ENCODE assay signal across 17 cellular contexts in genomic region chr14:50805396-50805795, GRCh38. TPM values are rescaled to one million over a fixed set of nuclear protein-coding genes. Genes with fewer than 3 reads are reported as not detected.
A peak's percentile ranks its signal among the peaks of the same experiment; 100 is the strongest.
DNase-seq lines count a peak whose midpoint lies in the region; ATAC-seq, FAIRE-seq and TF ChIP-seq lines count a peak whose summit lies in the region.
"Had no signal": no experiment of that assay in that cellular context is flagged by ENCODE, and none has a peak within 500 bp of the region (broad histone marks: within the 10 kb centered on the region; RNA-seq: fewer than 3 reads in every experiment).

No MANE protein-coding gene starts in this region.

- no peak for ATAC-seq in CD8-positive, alpha-beta T cell
- no peak for ATAC-seq in GM23338

- H3K27ac Mint-ChIP-seq in CD8-positive, alpha-beta T cell = peak overlapping the region; percentile 25
- H3K27ac Mint-ChIP-seq in HFFc6 = peak overlapping the region; percentile 87
- no peak overlapping the region for H3K27ac Mint-ChIP-seq in GM23338

- POLR2A ChIA-PET in CD8-positive, alpha-beta T cell (lab: Charles Lee) = interaction anchor here (1.5 to 4.0 kb wide), 2 partner anchors 15 to 16 kb away, joined by 5 to 15 read pairs; no protein-coding TSS in a partner anchor
- POLR2A ChIA-PET in endothelial cell of umbilical vein (lab: Charles Lee) = no interaction called here

- no TSS peak for BruUV-seq in endothelial cell of umbilical vein (replicated peaks; lab: Mats Ljungman, UMichigan)

- dilution Hi-C loops in endothelial cell of umbilical vein (cut with MboI; ENCODE audit: extremely low pct_ligation_motif_present, low sequenced_read_pairs) = no loop called here

- no peaks in the 10 kb centered on the region for H3K9me1 ChIP-seq in endothelial cell of umbilical vein (replicated peaks; ENCODE audit: control insufficient read depth, extremely low read depth, insufficient read depth, low read length)

- H3K36me3 ChIP-seq in CD8-positive, alpha-beta T cell (ENCODE audit: insufficient read depth, low read length) = peaks cover 8% of the 10 kb centered on the region
- H3K36me3 ChIP-seq in endothelial cell of umbilical vein (ENCODE audit: control insufficient read depth in 2 of 2, extremely low read depth in 1 of 2, insufficient read depth in 2 of 2, low read length in 2 of 2) = peaks cover 0 to 3% of the 10 kb centered on the region in 2 experiments
- no peaks in the 10 kb centered on the region for H3K36me3 ChIP-seq in smooth muscle cell (ENCODE audit: low read depth)
- H3K36me3 ChIP-seq in GM23338 (ENCODE audit: insufficient read depth) = no peaks in the 10 kb centered on the region

- H3K9me3 Mint-ChIP-seq in CD8-positive, alpha-beta T cell = no peaks in the 10 kb centered on the region
- no peaks in the 10 kb centered on the region for H3K9me3 Mint-ChIP-seq in HFFc6
- H3K9me3 Mint-ChIP-seq in GM23338 = no peaks in the 10 kb centered on the region

- FAIRE-seq in endothelial cell of umbilical vein (lab: Jason Lieb, UNC) = no peak

- no peaks in the 10 kb centered on the region for H4K20me1 ChIP-seq in endothelial cell of umbilical vein (replicated peaks; ENCODE audit: control insufficient read depth, extremely low read depth, insufficient read depth, low read length)
- H4K20me1 ChIP-seq in smooth muscle cell (ENCODE audit: low read depth) = no peaks in the 10 kb centered on the region
- H4K20me1 ChIP-seq in GM23338 (replicated peaks; ENCODE audit: insufficient read depth) = 0 out of 2 replicates have a peak, but pooled peaks cover 2% of the 10 kb centered on the region

- WGBS in smooth muscle cell (ENCODE audit: low lambda C conversion rate) = 97% methylated on average over 3 of the region's 3 CpGs

- H3K4me1 ChIP-seq in CD8-positive, alpha-beta T cell (ENCODE audit: insufficient read depth, low read length) = peaks cover 8% of the 10 kb centered on the region
- H3K4me1 ChIP-seq in endothelial cell of umbilical vein (ENCODE audit: control insufficient read depth, extremely low read depth, insufficient read depth, low read length) (peaks cover 46% of the 10 kb centered on the region), smooth muscle cell (ENCODE audit: low read depth) (peaks cover 4% of the 10 kb centered on the region), GM23338 (ENCODE audit: insufficient read depth) (0 out of 2 replicates have a peak, but pooled peaks cover 10% of the 10 kb centered on the region)

- no peaks in the 10 kb centered on the region for H3K27me3 ChIP-seq in CD8-positive, alpha-beta T cell (ENCODE audit: insufficient read depth, low read length)
- H3K27me3 ChIP-seq in endothelial cell of umbilical vein (ENCODE audit: control insufficient read depth in 2 of 2, insufficient read depth in 2 of 2, low read length in 2 of 2) = no peaks in the 10 kb centered on the region
- no peaks in the 10 kb centered on the region for H3K27me3 ChIP-seq in smooth muscle cell (ENCODE audit: low read depth)
- no peaks in the 10 kb centered on the region for H3K27me3 ChIP-seq in GM23338 (ENCODE audit: insufficient read depth)

- peaks cover 7% of the 10 kb centered on the region for H3F3A ChIP-seq in smooth muscle cell (ENCODE audit: low read depth)
- no peaks in the 10 kb centered on the region for H3F3A ChIP-seq in GM23338 (replicated peaks; ENCODE audit: low read depth)

- peaks cover 24% of the 10 kb centered on the region for H3K79me2 ChIP-seq in endothelial cell of umbilical vein (ENCODE audit: control insufficient read depth, insufficient read depth, low read length)
- H3K79me2 ChIP-seq in smooth muscle cell (ENCODE audit: low read depth) = no peaks in the 10 kb centered on the region
- H3K79me2 ChIP-seq in GM23338 (replicated peaks; ENCODE audit: insufficient read depth) = no peaks in the 10 kb centered on the region; the same call in 1 of the 2 replicates

- CTCF ChIA-PET in CD8-positive, alpha-beta T cell (lab: Charles Lee) = interaction anchor here (1.6 to 4.3 kb wide), 2 partner anchors 13 to 54 kb away, joined by 5 to 19 read pairs; no protein-coding TSS in a partner anchor
- CTCF ChIA-PET in endothelial cell of umbilical vein (lab: Charles Lee) = interaction anchor here (1.7 to 4.0 kb wide), 2 partner anchors 32 to 55 kb away, joined by 5 to 23 read pairs; no protein-coding TSS in a partner anchor

- H3K4me3 ChIP-seq in CD8-positive, alpha-beta T cell (ENCODE audit: low read depth, low read length) = no peak overlapping the region
- H3K4me3 ChIP-seq in endothelial cell of umbilical vein (replicated peaks in 1 of 3; ENCODE audit: insufficient read depth in 1 of 3, low read depth in 1 of 3, low read length in 3 of 3) = no peak overlapping the region
- no peak overlapping the region for H3K4me3 ChIP-seq in smooth muscle cell
- no peak overlapping the region for H3K4me3 ChIP-seq in GM23338

- no peak overlapping the region for H3K9ac ChIP-seq in endothelial cell of umbilical vein (replicated peaks; ENCODE audit: extremely low read depth, insufficient read depth, low read length)
- H3K9ac ChIP-seq in smooth muscle cell (ENCODE audit: low read depth) = no peak overlapping the region
- H3K9ac ChIP-seq: SK-N-SH had no signal

- no peaks in the 10 kb centered on the region for H3K9me2 ChIP-seq in GM23338 (ENCODE audit: insufficient read depth)
- H3K9me2 ChIP-seq: SK-N-SH had no signal

- peaks cover 74% of the 10 kb centered on the region for H3K4me1 Mint-ChIP-seq in CD8-positive, alpha-beta T cell (ENCODE audit: low read depth)
- H3K4me1 Mint-ChIP-seq in HFFc6 (ENCODE audit: low read depth) (peaks cover 61% of the 10 kb centered on the region), GM23338 (peaks cover 6% of the 10 kb centered on the region)

- DNase-seq in CD8-positive, alpha-beta T cell = no peak
- DNase-seq in HFFc6 = no peak
- DNase-seq in endothelial cell of umbilical vein (ENCODE audit: low read depth, low spot score) = no peak
- DNase-seq in smooth muscle cell (lab: John Stamatoyannopoulos, UW; ENCODE audit: unreplicated experiment) = no peak
- no peak for DNase-seq in GM23338 (ENCODE audit: low spot score)
- DNase-seq in posterior vena cava (ENCODE audit: low spot score) = no peak
- no peak for DNase-seq in T-helper 9 cell
- DNase-seq: GDM1, HCEC 1CT, KBM-7, NCI-H1105, NCI-H2081, NCI-H510A, NCI-H774, SHP77, SK-N-SH had no signal

- H2AFZ ChIP-seq in endothelial cell of umbilical vein (ENCODE audit: low read depth, low read length) (no peak overlapping the region), smooth muscle cell (ENCODE audit: low read depth) (no peak overlapping the region), GM23338 (no peak overlapping the region)

- no peak overlapping the region for H3K27ac ChIP-seq in CD8-positive, alpha-beta T cell (ENCODE audit: low read depth, low read length)
- H3K27ac ChIP-seq in endothelial cell of umbilical vein (ENCODE audit: insufficient read depth, low read depth, low read length) (peak overlapping the region; percentile 78), smooth muscle cell (ENCODE audit: low read depth) (peak overlapping the region; percentile 90), GM23338 (ENCODE audit: low read depth) (no peak overlapping the region)
- H3K27ac ChIP-seq: C4-2B had no signal

- TF ChIP-seq POLR2A in endothelial cell of umbilical vein (IDR thresholded peaks at IDR 0.05; ENCODE audit: low read depth, low read length) = no peak

- no peak overlapping the region for H3K4me2 ChIP-seq in endothelial cell of umbilical vein (ENCODE audit: insufficient read depth, low read length)
- no peak overlapping the region for H3K4me2 ChIP-seq in smooth muscle cell
- H3K4me2 ChIP-seq in GM23338 = no peak overlapping the region

- no peaks in the 10 kb centered on the region for H3K9me3 ChIP-seq in CD8-positive, alpha-beta T cell (ENCODE audit: low read length)
- no peaks in the 10 kb centered on the region for H3K9me3 ChIP-seq in endothelial cell of umbilical vein (replicated peaks; ENCODE audit: control insufficient read depth, insufficient read depth, low read length)
- H3K9me3 ChIP-seq in smooth muscle cell (replicated peaks; ENCODE audit: low read depth) = no peaks in the 10 kb centered on the region
- H3K9me3 ChIP-seq: SK-N-SH had no signal

- no peak for TF ChIP-seq CTCF in CD8-positive, alpha-beta T cell (IDR thresholded peaks at IDR 0.05)
- TF ChIP-seq CTCF in HFFc6 (IDR thresholded peaks at IDR 0.05) = no peak
- no peak for TF ChIP-seq CTCF in endothelial cell of umbilical vein (IDR thresholded peaks at IDR 0.05; ENCODE audit: extremely low read depth in 1 of 2, insufficient read depth in 1 of 2, low read depth in 1 of 2, low read length in 2 of 2)
- no peak for TF ChIP-seq CTCF in smooth muscle cell (IDR thresholded peaks at IDR 0.05; ENCODE audit: borderline replicate concordance, insufficient read depth, poor library complexity, severe bottlenecking)
- TF ChIP-seq CTCF in GM23338 (conservative IDR thresholded peaks at IDR 0.05; ENCODE audit: low read depth in 2 of 2) = no peak

- H3K27me3 Mint-ChIP-seq in CD8-positive, alpha-beta T cell (ENCODE audit: low read depth) = no peaks in the 10 kb centered on the region
- peaks cover 1% of the 10 kb centered on the region; the same call in 1 of the 2 replicates for H3K27me3 Mint-ChIP-seq in HFFc6 (ENCODE audit: insufficient read depth)
- no peaks in the 10 kb centered on the region for H3K27me3 Mint-ChIP-seq in GM23338 (ENCODE audit: insufficient read depth, low read depth, poor library complexity)

- H3K4me3 Mint-ChIP-seq in CD8-positive, alpha-beta T cell = no peak overlapping the region
- no peak overlapping the region for H3K4me3 Mint-ChIP-seq in HFFc6
- H3K4me3 Mint-ChIP-seq in GM23338 = no peak overlapping the region

- intact Hi-C loops in CD8-positive, alpha-beta T cell (cut with DNase I, micrococcal nuclease) = no loop called here
- intact Hi-C loops in endothelial cell of umbilical vein (cut with micrococcal nuclease) (no loop called here), posterior vena cava (cut with DNase I) (no loop called here)

- peaks cover 58% of the 10 kb centered on the region for H3K36me3 Mint-ChIP-seq in CD8-positive, alpha-beta T cell
- H3K36me3 Mint-ChIP-seq in HFFc6 (ENCODE audit: low read depth) = peaks cover 20% of the 10 kb centered on the region
- no peaks in the 10 kb centered on the region; the same call in 2 of the 3 replicates for H3K36me3 Mint-ChIP-seq in GM23338 (ENCODE audit: low read depth)

RNA-seq across cellular contexts. Expression of gene NIN, which starts 25.6 kb away (rescaled TPM):
- 100 to 1,000 TPM; 121 to 132 TPM for total RNA-seq in CD8-positive, alpha-beta T cell
- total RNA-seq in HFFc6 (2021; fragmentation: NEBNext Ultra II Directional; extraction: Animal tissue kit (Norgen Biotek cat#: 25700)) = 10 to 100 TPM; 43.7 to 66.3 (median 57.4) TPM
- total RNA-seq in endothelial cell of umbilical vein (68.2 and 76.3 TPM in 2 replicates), smooth muscle cell (14.9 and 25.6 TPM in 2 replicates), posterior vena cava (10 to 100 TPM; 34.9 to 45.9 TPM)
- polyA plus RNA-seq in endothelial cell of umbilical vein (6.5 and 7.1 TPM in 2 replicates), smooth muscle cell (7.5 and 9.3 TPM in 2 replicates), GM23338 (2016; fragmentation: Nextera tagmentation; extraction: Ambion mirVana) (6.2 and 7.4 TPM in 2 replicates)
- polyA plus RNA-seq in endothelial cell of umbilical vein (2011; cell fraction: cytosol; rRNA removed) = 11.8 and 14.1 TPM in 2 replicates
- polyA plus RNA-seq in endothelial cell of umbilical vein (2011; cell fraction: nucleus; rRNA removed) = 28.9 and 40.7 TPM in 2 replicates
- 24.6 and 38.0 TPM in 2 replicates for polyA plus RNA-seq in endothelial cell of umbilical vein (2012)
- polyA minus RNA-seq in endothelial cell of umbilical vein = 67.2 and 81.4 TPM in 2 replicates
- polyA minus RNA-seq in endothelial cell of umbilical vein (2011; cell fraction: cytosol; rRNA and poly(A)+ RNA removed) = 7.7 TPM
- 57.7 and 69.8 TPM in 2 replicates for polyA minus RNA-seq in endothelial cell of umbilical vein (2011; cell fraction: nucleus; rRNA and poly(A)+ RNA removed)
- total RNA-seq in GM23338 (2014; rRNA removed; shearing (Covaris generic)) = 12.9 and 17.4 TPM in 2 replicates

Comparison
In these comparisons a context has a peak if more than half of its experiments do, and no peak if none do; other contexts are left out.
1. H3K27ac ChIP-seq: peak in endothelial cell of umbilical vein (single experiment) and smooth muscle cell (single experiment); none in CD8-positive, alpha-beta T cell (single experiment) and GM23338 (single experiment).